12 cellular contexts compared by ENCODE assay signal in genomic region chr10:103709341-103709920, GRCh38.
DNase-seq lines count a peak whose midpoint lies in the region; ATAC-seq and TF ChIP-seq lines count a peak whose summit lies in the region.
"Had no signal": no experiment of that assay in that cellular context is flagged by ENCODE, and none has a peak within 500 bp of the region (broad histone marks: within the 10 kb centered on the region; RNA-seq: fewer than 3 reads in every experiment).

No MANE protein-coding gene starts in this region.

- no peak overlapping the region for H3K4me3 ChIP-seq in vagina
- H3K4me3 ChIP-seq: BLaER1 treated with 17β-estradiol and CSF1 and Interleukin-3, amounts not matched to agents 10 nM and 100 nM had no signal

- peaks cover 10% of the 10 kb centered on the region for H3K4me1 ChIP-seq in vagina

- no peaks in the 10 kb centered on the region for H3K9me3 Mint-ChIP-seq in effector memory CD8-positive, alpha-beta T cell
- H3K9me3 Mint-ChIP-seq: activated T-cell treated with anti-CD3 and anti-CD28 coated beads, Interleukin-2, amount 50 U/mL, for 72 hours had no signal

- H3K27ac Mint-ChIP-seq in effector memory CD8-positive, alpha-beta T cell, result peak overlapping the region in 1 of 2 donors; percentile 28
- H3K27ac Mint-ChIP-seq: activated T-cell treated with anti-CD3 and anti-CD28 coated beads, Interleukin-2, amount 50 U/mL, for 72 hours had no signal

- no peaks in the 10 kb centered on the region for H3K36me3 Mint-ChIP-seq in effector memory CD8-positive, alpha-beta T cell (ENCODE audit: insufficient read depth)

- no peaks in the 10 kb centered on the region for H3K27me3 ChIP-seq in vagina
- H3K27me3 ChIP-seq: BLaER1 treated with 17β-estradiol and CSF1 and Interleukin-3, amounts not matched to agents 10 nM and 100 nM had no signal

- no peak overlapping the region for H3K27ac ChIP-seq in vagina
- H3K27ac ChIP-seq: BLaER1 treated with 17β-estradiol and CSF1 and Interleukin-3, amounts not matched to agents 10 nM and 100 nM had no signal

- no peaks in the 10 kb centered on the region for H3K9me3 ChIP-seq in vagina
- H3K9me3 ChIP-seq: BLaER1 treated with 17β-estradiol and CSF1 and Interleukin-3, amounts not matched to agents 10 nM and 100 nM had no signal

- no peak for ATAC-seq in HG03378 (IDR thresholded peaks at IDR 0.05; ENCODE audit: unreplicated experiment)
- no peak for ATAC-seq in effector memory CD8-positive, alpha-beta T cell (replicated peaks)
- ATAC-seq: activated T-cell treated with anti-CD3 and anti-CD28 coated beads, Interleukin-2, amount 50 U/mL, for 72 hours; sciatic nerve had no signal

- H3K4me1 Mint-ChIP-seq in effector memory CD8-positive, alpha-beta T cell (ENCODE audit: low read depth in 2 of 2), result peaks cover 2 to 3% of the 10 kb centered on the region in 2 donors

- H3K36me3 ChIP-seq in vagina, result no peaks in the 10 kb centered on the region

- TF ChIP-seq CTCF in vagina (IDR thresholded peaks at IDR 0.05), result no peak

- H3K27me3 Mint-ChIP-seq in effector memory CD8-positive, alpha-beta T cell, result peaks cover 0 to 20% of the 10 kb centered on the region in 2 donors

- intact Hi-C loops in vagina (cut with DNase I), result no loop called here

- no peak for TF ChIP-seq POLR2A in vagina (IDR thresholded peaks at IDR 0.05)

- peak; percentile 92 for DNase-seq in AG08395 (ENCODE audit: low spot score)
- peak; percentile 60 for DNase-seq in HS-5 (ENCODE audit: low read depth)
- DNase-seq in astrocyte of the hippocampus (ENCODE audit: low read depth, low spot score), result peak; percentile 77
- DNase-seq in hippocampal formation (lab: John Stamatoyannopoulos, UW), result peak; percentile 57 to 73
- no peak for DNase-seq in vagina (ENCODE audit: extremely low spot score in 2 of 2)
- DNase-seq in DMS 273 treated with DMSO at 0.1 percent for 48 hours (lab: John Stamatoyannopoulos, UW), result no peak
- no peak for DNase-seq in effector memory CD8-positive, alpha-beta T cell
- DNase-seq: activated T-cell treated with anti-CD3 and anti-CD28 coated beads, Interleukin-2, amount 50 U/mL, for 72 hours; NCI-H1694 treated with DMSO at 0.1 percent for 48 hours had no signal

- H3K4me3 Mint-ChIP-seq in effector memory CD8-positive, alpha-beta T cell, result no peak overlapping the region
- H3K4me3 Mint-ChIP-seq: activated T-cell treated with anti-CD3 and anti-CD28 coated beads, Interleukin-2, amount 50 U/mL, for 72 hours had no signal

Comparison
In these comparisons a context has a peak if more than half of its experiments do, and no peak if none do; other contexts are left out.
1. DNase-seq: peak in AG08395 (single experiment), HS-5 (single experiment), astrocyte of the hippocampus (single experiment) and hippocampal formation (2 of 2); none in vagina (0 of 2), DMS 273 treated with DMSO at 0.1 percent for 48 hours (single experiment) and effector memory CD8-positive, alpha-beta T cell (0 of 3).